In the genomic region with DNA sequence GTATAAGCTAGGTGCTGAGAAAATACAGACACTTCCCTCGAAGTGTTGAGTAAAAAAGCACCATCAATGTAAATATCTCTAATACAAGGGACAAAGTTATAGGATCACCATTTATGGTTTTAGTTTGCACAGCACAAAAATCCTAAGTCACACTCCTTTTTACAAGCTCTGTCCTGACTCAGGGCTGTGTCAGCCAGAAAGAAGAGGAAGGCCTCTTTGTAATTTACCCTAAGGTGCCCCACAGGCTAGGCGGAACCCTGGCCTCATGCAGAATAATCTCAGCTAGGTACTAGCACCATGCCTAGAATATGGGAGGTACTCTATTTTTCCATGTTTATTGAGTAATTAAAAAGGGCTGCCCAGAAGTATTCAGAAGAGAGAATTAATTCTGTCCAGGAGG, we compare ENCODE assay signal across 22 cellular contexts. TPM values are rescaled to one million over a fixed set of nuclear protein-coding genes. Genes with fewer than 3 reads are reported as not detected.
"Had no signal": no experiment of that assay in that cellular context is flagged by ENCODE, and none has a peak within 500 bp of the region (broad histone marks: within the 10 kb centered on the region; RNA-seq: fewer than 3 reads in every experiment).

No MANE protein-coding gene starts in this region.

- H3K27ac Mint-ChIP-seq: dendritic cell treated with granulocyte-macrophage colony-stimulating factor and Interleukin-4, amounts not matched to agents 40 ng/mL and 50 ng/mL, for 4 days; type B pancreatic cell had no signal

- H3K4me3 ChIP-seq: adrenal gland, ascending aorta, heart right ventricle, lower lobe of right lung, sigmoid colon, smooth muscle cell, thoracic aorta had no signal

- H3K4me1 ChIP-seq: adrenal gland, ascending aorta, lower lobe of right lung, sigmoid colon had no signal

- H3K36me3 ChIP-seq: adrenal gland, ascending aorta, brain microvascular endothelial cell, heart right ventricle, lower lobe of right lung, sigmoid colon, thoracic aorta, WERI-Rb-1 had no signal

- H3K27me3 Mint-ChIP-seq: naive thymus-derived CD4-positive, alpha-beta T cell had no signal

- H3K9me3 Mint-ChIP-seq: dendritic cell treated with granulocyte-macrophage colony-stimulating factor and Interleukin-4, amounts not matched to agents 40 ng/mL and 50 ng/mL, for 4 days; type B pancreatic cell had no signal

- DNase-seq: activated CD4-positive, alpha-beta T cell treated with anti-CD3 and anti-CD28 coated beads for 1 hour; activated CD4-positive, alpha-beta T cell treated with anti-CD3 and anti-CD28 coated beads, Interleukin-2, amount 50 U/mL, for 4 hours; adrenal gland; brain microvascular endothelial cell; caudate nucleus; effector CD4-positive, alpha-beta T cell; heart right ventricle; kidney; lower lobe of right lung; naive thymus-derived CD4-positive, alpha-beta T cell; sigmoid colon; stimulated activated CD4-positive, alpha-beta T cell treated with anti-CD3 and anti-CD28 coated beads, Interleukin-2, amount 100 ng/mL, for 48 hours; stimulated activated CD8-positive, alpha-beta memory T cell treated with anti-CD3 and anti-CD28 coated beads, Interleukin-4, amount 100 ng/mL, for 48 hours; stimulated activated naive CD4-positive, alpha-beta T cell; WERI-Rb-1 had no signal

- H3K4me3 Mint-ChIP-seq: dendritic cell treated with granulocyte-macrophage colony-stimulating factor and Interleukin-4, amounts not matched to agents 40 ng/mL and 50 ng/mL, for 4 days; naive thymus-derived CD4-positive, alpha-beta T cell; type B pancreatic cell had no signal

- H3K27me3 ChIP-seq: adrenal gland, ascending aorta, brain microvascular endothelial cell, heart right ventricle, sigmoid colon had no signal

- H3K4me2 ChIP-seq: smooth muscle cell had no signal

- ATAC-seq: heart right ventricle; lower lobe of right lung; naive thymus-derived CD4-positive, alpha-beta T cell had no signal

- H3K36me3 Mint-ChIP-seq: type B pancreatic cell had no signal

- H3K27ac ChIP-seq: adrenal gland, ascending aorta, brain microvascular endothelial cell, heart right ventricle, lower lobe of right lung, sigmoid colon, thoracic aorta, WERI-Rb-1 had no signal

RNA-seq across cellular contexts. Expression of a gene that starts 36.9 kb away (rescaled TPM):
- total RNA-seq: adrenal gland, ascending aorta, fibroblast of villous mesenchyme, lower lobe of right lung, sigmoid colon, smooth muscle cell had no signal
- polyA plus RNA-seq: heart right ventricle, smooth muscle cell had no signal

RNA-seq across cellular contexts. Expression of a gene that starts 59.0 kb away (rescaled TPM):
- total RNA-seq: fibroblast of villous mesenchyme, lower lobe of right lung, osteoblast, smooth muscle cell had no signal
- polyA plus RNA-seq: smooth muscle cell had no signal
